ENCODE assay signal across 8 cellular contexts in the genomic region with DNA sequence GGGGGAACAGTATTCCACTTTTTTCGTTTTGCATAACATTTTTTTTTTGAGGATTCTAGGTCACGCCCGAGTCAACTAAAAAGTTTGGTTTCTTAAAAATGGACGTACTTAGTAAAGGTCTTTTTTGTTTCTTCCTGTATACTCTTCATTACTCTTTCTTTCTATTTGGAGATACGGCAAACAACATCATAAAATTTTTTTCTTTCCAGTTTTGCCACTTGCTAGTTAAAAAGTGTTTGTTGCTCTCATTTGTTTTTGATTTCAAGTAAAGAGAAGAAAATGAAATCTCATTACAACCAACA. TPM values are rescaled to one million over a fixed set of nuclear protein-coding genes. Genes with fewer than 3 reads are reported as not detected.
DNase-seq lines count a peak whose midpoint lies in the region; ATAC-seq, FAIRE-seq and TF ChIP-seq lines count a peak whose summit lies in the region.

No MANE protein-coding gene starts in this region.

- H3K4me3 ChIP-seq in A549 (peak overlapping the region; percentile 80), HUES48 (ENCODE audit: low read depth, low read length) (peak overlapping the region; percentile 96), cardiac fibroblast (replicated peaks in 1 of 2; ENCODE audit: low read depth in 2 of 2, low read length in 2 of 2) (peak overlapping the region; percentile 95 to 97), mononuclear cell (ENCODE audit: low read length) (peak overlapping the region; percentile 81)

- WGBS in A549 (ENCODE audit: missing lambda C conversion rate), result 2% methylated on average over 5 of the region's 5 CpGs

- CTCF ChIA-PET in A549 (lab: Yijun Ruan, JAX), result interaction anchor here (1.8 kb wide), 1 partner anchor 145 kb away, joined by 6 read pairs; no protein-coding TSS in a partner anchor

- H3K9ac ChIP-seq in HUES48 (ENCODE audit: low read depth, low read length), result peak overlapping the region; percentile 92

- no peak for TF ChIP-seq RAD21 in A549 (conservative IDR thresholded peaks at IDR 0.05 in 1 of 2, IDR thresholded peaks at IDR 0.05 in 1 of 2)

- intact Hi-C loops in posterior cingulate gyrus (cut with DNase I), result loop anchor here (2.0 to 10.0 kb wide), 3 partner anchors 123 to 215 kb away; a partner anchor contains a TSS

- no peak for TF ChIP-seq EP300 in A549 (IDR thresholded peaks at IDR 0.05)

- no peak for TF ChIP-seq POLR2A in A549 (IDR thresholded peaks at IDR 0.05; ENCODE audit: low read length)

- no peaks in the 10 kb centered on the region for H3K36me3 ChIP-seq in HUES48 (ENCODE audit: control insufficient read depth, insufficient read depth, low read length)

- POLR2A ChIA-PET in A549 (lab: Yijun Ruan, JAX), result interaction anchor here (1.1 to 3.1 kb wide), 3 partner anchors 10 to 145 kb away, joined by 5 to 32 read pairs (median 8); no protein-coding TSS in a partner anchor

- H3K27ac ChIP-seq in A549, result peak overlapping the region; percentile 89 to 92
- H3K27ac ChIP-seq in HUES48 (ENCODE audit: low read depth, low read length), result peak overlapping the region; percentile 98

- peaks cover 29% of the 10 kb centered on the region for H3K4me1 ChIP-seq in A549
- peaks cover 23% of the 10 kb centered on the region for H3K4me1 ChIP-seq in HUES48 (ENCODE audit: control insufficient read depth, insufficient read depth, low read length)
- peaks cover 21% of the 10 kb centered on the region for H3K4me1 ChIP-seq in mononuclear cell (ENCODE audit: insufficient read depth, low read length)

- no peaks in the 10 kb centered on the region for H3K9me3 ChIP-seq in A549
- no peaks in the 10 kb centered on the region for H3K9me3 ChIP-seq in HUES48 (ENCODE audit: control insufficient read depth, insufficient read depth, low read length)
- H3K9me3 ChIP-seq in mononuclear cell (ENCODE audit: low read depth, low read length), result no peaks in the 10 kb centered on the region

- H3K4me2 ChIP-seq in A549, result peak overlapping the region; percentile 96

- H3K27me3 ChIP-seq in HUES48 (ENCODE audit: control insufficient read depth, insufficient read depth, low read length) (no peaks in the 10 kb centered on the region), mononuclear cell (ENCODE audit: insufficient read depth, low read length) (no peaks in the 10 kb centered on the region)

- FAIRE-seq in A549 (lab: Jason Lieb, UNC), result no peak

- DNase-seq in A549 (ENCODE audit: low read depth in 1 of 2, low spot score in 1 of 2) (no peak), cardiac fibroblast (ENCODE audit: low read depth in 2 of 2) (no peak), SHP77 treated with DMSO at 0.1 percent for 48 hours (lab: John Stamatoyannopoulos, UW) (no peak), posterior cingulate gyrus (no peak), GOT3 (lab: John Stamatoyannopoulos, UW) (no peak), hippocampal formation (lab: John Stamatoyannopoulos, UW) (no peak)

- TF ChIP-seq CTCF in A549 (IDR thresholded peaks at IDR 0.05) (no peak), cardiac fibroblast (IDR thresholded peaks at IDR 0.05; ENCODE audit: low read depth, low read length) (no peak)

- no peak for ATAC-seq in A549

TF ChIP-seq in A549, 52 proteins besides CTCF, POLR2A, EP300 and RAD21:
- TF ChIP-seq ZFP36 (IDR thresholded peaks at IDR 0.05; ENCODE audit: borderline replicate concordance, partially characterized antibody), result no peak
- no peak for TF ChIP-seq HEYL (CRISPR knock-in tag; IDR thresholded peaks at IDR 0.05)
- TF ChIP-seq MAZ (IDR thresholded peaks at IDR 0.05; ENCODE audit: borderline replicate concordance, low read depth, low read length), result no peak
- TF ChIP-seq, protein P1, sequence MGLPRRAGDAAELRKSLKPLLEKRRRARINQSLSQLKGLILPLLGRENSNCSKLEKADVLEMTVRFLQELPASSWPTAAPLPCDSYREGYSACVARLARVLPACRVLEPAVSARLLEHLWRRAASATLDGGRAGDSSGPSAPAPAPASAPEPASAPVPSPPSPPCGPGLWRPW (IDR thresholded peaks at IDR 0.05), result no peak
- TF ChIP-seq EHMT2 (IDR thresholded peaks at IDR 0.05; ENCODE audit: low read depth), result no peak
- no peak for TF ChIP-seq SMC3 (IDR thresholded peaks at IDR 0.05)

RNA-seq across cellular contexts. Expression of a gene that starts 0.8 kb away (rescaled TPM):
- polyA plus RNA-seq in A549 (2011; rRNA removed), result 98.9 and 120 TPM in 2 replicates
- 26.4 and 27.7 TPM in 2 replicates for polyA plus RNA-seq in A549 (2012; cell fraction: cytosol; rRNA removed)
- polyA plus RNA-seq in A549 (2012; cell fraction: nucleus; rRNA removed), result 11.7 and 15.3 TPM in 2 replicates
- 49.5 to 53.0 TPM (median 49.7 TPM) in 3 replicates for polyA plus RNA-seq in A549 (2017; fragmentation: RNase III; extraction: RNeasy Plus Mini Kit Qiagen cat#74134 plus additional on column Dnase treatment)
- polyA minus RNA-seq in A549 (2011; rRNA and poly(A)+ RNA removed), result 13.2 and 14.1 TPM in 2 replicates
- total RNA-seq in mononuclear cell, result 17.1 TPM

RNA-seq across cellular contexts. Expression of a gene that starts 1.2 kb away (rescaled TPM):
- polyA plus RNA-seq in A549 (2011; rRNA removed), result 74.7 and 86.8 TPM in 2 replicates
- polyA plus RNA-seq in A549 (2012; cell fraction: cytosol; rRNA removed), result 22.1 and 22.3 TPM in 2 replicates
- polyA plus RNA-seq in A549 (2012; cell fraction: nucleus; rRNA removed), result 7.5 and 14.0 TPM in 2 replicates
- 34.4 to 39.9 TPM (median 38.4 TPM) in 3 replicates for polyA plus RNA-seq in A549 (2017; fragmentation: RNase III; extraction: RNeasy Plus Mini Kit Qiagen cat#74134 plus additional on column Dnase treatment)
- polyA minus RNA-seq in A549 (2011; rRNA and poly(A)+ RNA removed), result 38.0 and 48.4 TPM in 2 replicates
- total RNA-seq in mononuclear cell, result 15.1 TPM

RNA-seq across cellular contexts. Expression of a gene that starts 23.7 kb away (rescaled TPM):
- 0.18 and 0.20 TPM in 2 replicates for polyA plus RNA-seq in A549 (2011; rRNA removed)
- 0.01 and 0.08 TPM in 2 replicates for polyA plus RNA-seq in A549 (2012; cell fraction: cytosol; rRNA removed)
- 0.07 and 0.09 TPM in 2 replicates for polyA plus RNA-seq in A549 (2012; cell fraction: nucleus; rRNA removed)
- 0.03 to 0.08 TPM (median 0.04 TPM) in 3 replicates for polyA plus RNA-seq in A549 (2017; fragmentation: RNase III; extraction: RNeasy Plus Mini Kit Qiagen cat#74134 plus additional on column Dnase treatment)
- polyA minus RNA-seq in A549 (2011; rRNA and poly(A)+ RNA removed), result 0.10 and 0.54 TPM in 2 replicates
- total RNA-seq in mononuclear cell, result not detected
